Comparison of ENCODE assay signal across 30 cellular contexts in genomic region chr7:50627824-50628361, GRCh38.
A peak's percentile ranks its signal among the peaks of the same experiment; 100 is the strongest.
DNase-seq lines count a peak whose midpoint lies in the region; ATAC-seq and TF ChIP-seq lines count a peak whose summit lies in the region.
"Had no signal": no experiment of that assay in that cellular context is flagged by ENCODE, and none has a peak within 500 bp of the region (broad histone marks: within the 10 kb centered on the region; RNA-seq: fewer than 3 reads in every experiment).

No MANE protein-coding gene starts in this region.

- 67 to 77% methylated on average over 17 of the region's 17 CpGs for WGBS in heart right ventricle, 2 donors

- TF ChIP-seq CTCF in heart right ventricle (IDR thresholded peaks at IDR 0.05), result no peak
- TF ChIP-seq CTCF in WTC11 (IDR thresholded peaks at IDR 0.05), result no peak
- no peak for TF ChIP-seq CTCF in upper lobe of right lung (IDR thresholded peaks at IDR 0.05)

- H3K9me3 ChIP-seq in heart right ventricle, result no peaks in the 10 kb centered on the region
- H3K9me3 ChIP-seq in upper lobe of right lung, result no peaks in the 10 kb centered on the region
- no peaks in the 10 kb centered on the region for H3K9me3 ChIP-seq in MG63
- H3K9me3 ChIP-seq: Caco-2 had no signal

- DNase-seq in heart right ventricle (no peak), Right ventricle myocardium superior (no peak), WTC11 (ENCODE audit: low spot score) (no peak), memory B cell (ENCODE audit: low spot score in 2 of 2) (no peak), upper lobe of right lung (peak; percentile 29), MG63 (no peak), activated gamma-delta T cell treated with Interleukin-2 at 50 U/mL for 16 hours (no peak)
- DNase-seq: activated CD8-positive, alpha-beta memory T cell treated with anti-CD3 and anti-CD28 coated beads, Interleukin-2, amount 50 U/mL, for 4 hours; C1 segment of cervical spinal cord; Caco-2; central memory CD4-positive, alpha-beta T cell; DND-41; HCEC 1CT; hypothalamus; immature natural killer cell; naive B cell; NCI-H446; occipital lobe; PC-9; SHP77; SW 1271; T1000; trophoblast cell had no signal

- no peaks in the 10 kb centered on the region for H3K27me3 ChIP-seq in heart right ventricle
- no peaks in the 10 kb centered on the region for H3K27me3 ChIP-seq in upper lobe of right lung
- H3K27me3 ChIP-seq in MG63, result no peaks in the 10 kb centered on the region

- ATAC-seq in heart right ventricle (peak in 2 of 8 donors; percentile 16 to 17), Right ventricle myocardium superior (ENCODE audit: poor library complexity) (no peak), WTC11 (no peak), memory B cell (ENCODE audit: low read depth) (no peak), upper lobe of right lung (no peak), GM18520 (IDR thresholded peaks at IDR 0.05; ENCODE audit: unreplicated experiment) (no peak)
- ATAC-seq: activated naive CD4-positive, alpha-beta T cell treated with anti-CD3 and anti-CD28 coated beads, Interleukin-2, amount 50 U/mL, for 72 hours; left lobe of liver had no signal

- H3K4me1 ChIP-seq in heart right ventricle (peaks cover 9 to 78% (median 37%) of the 10 kb centered on the region in 9 donors), upper lobe of right lung (peaks cover 4% of the 10 kb centered on the region)

- H3K27ac ChIP-seq in heart right ventricle (peak overlapping the region in 8 of 10 donors; percentile 10 to 76 (median 57)), upper lobe of right lung (no peak overlapping the region)
- H3K27ac ChIP-seq: PC-9, WERI-Rb-1 had no signal

- POLR2A ChIA-PET in WTC11 (lab: Charles Lee), result no interaction called here

- no peaks in the 10 kb centered on the region for H3K9me3 Mint-ChIP-seq in WTC11
- no peaks in the 10 kb centered on the region for H3K9me3 Mint-ChIP-seq in memory B cell
- H3K9me3 Mint-ChIP-seq: activated naive CD4-positive, alpha-beta T cell treated with anti-CD3 and anti-CD28 coated beads, Interleukin-2, amount 50 U/mL, for 72 hours; activated T-helper 1 cell treated with anti-CD3 and anti-CD28 coated beads, Interleukin-12 subunit alpha, Interleukin-12 subunit beta, Interleukin-2, Interleukin-4 antibody, amounts not matched to agents 30 ng/mL and 10 ng/mL and 1 ng/mL, durations not matched to agents 14 hours and 24 hours and 36 hours; dendritic cell treated with granulocyte-macrophage colony-stimulating factor and Interleukin-4, amounts not matched to agents 40 ng/mL and 50 ng/mL, for 4 days; immature natural killer cell; naive B cell had no signal

- CTCF ChIA-PET in WTC11 (lab: Charles Lee), result interaction anchor here (0.6 to 2.1 kb wide), 7 partner anchors 12 to 1274 kb away, joined by 3 to 7 read pairs (median 3); no protein-coding TSS in a partner anchor

- no peak overlapping the region for H3K4me3 Mint-ChIP-seq in WTC11
- H3K4me3 Mint-ChIP-seq in memory B cell, result peak overlapping the region; percentile 63
- H3K4me3 Mint-ChIP-seq: activated T-helper 1 cell treated with anti-CD3 and anti-CD28 coated beads, Interleukin-12 subunit alpha, Interleukin-12 subunit beta, Interleukin-2, Interleukin-4 antibody, amounts not matched to agents 30 ng/mL and 10 ng/mL and 1 ng/mL, durations not matched to agents 14 hours and 24 hours and 36 hours; dendritic cell treated with granulocyte-macrophage colony-stimulating factor and Interleukin-4, amounts not matched to agents 40 ng/mL and 50 ng/mL, for 4 days; immature natural killer cell had no signal

- no peaks in the 10 kb centered on the region for H3K27me3 Mint-ChIP-seq in WTC11 (ENCODE audit: low read depth)
- no peaks in the 10 kb centered on the region for H3K27me3 Mint-ChIP-seq in memory B cell
- H3K27me3 Mint-ChIP-seq: dendritic cell treated with granulocyte-macrophage colony-stimulating factor and Interleukin-4, amounts not matched to agents 40 ng/mL and 50 ng/mL, for 4 days had no signal

- peaks cover 34% of the 10 kb centered on the region for H3K4me1 Mint-ChIP-seq in WTC11
- H3K4me1 Mint-ChIP-seq in memory B cell, result peaks cover 16% of the 10 kb centered on the region
- H3K4me1 Mint-ChIP-seq: immature natural killer cell had no signal

- peak overlapping the region in 3 of 10 donors; percentile 1 to 17 (median 13) for H3K4me3 ChIP-seq in heart right ventricle
- no peak overlapping the region for H3K4me3 ChIP-seq in upper lobe of right lung
- no peak overlapping the region for H3K4me3 ChIP-seq in MG63
- H3K4me3 ChIP-seq: PC-9, smooth muscle cell had no signal

- intact Hi-C loops in heart right ventricle (cut with DNase I) (loop anchor here in 2 of 10 donors (5.0 kb wide), 1 partner anchor 39 kb away; no protein-coding TSS in a partner anchor), Right ventricle myocardium superior (cut with DNase I) (no loop called here), upper lobe of right lung (cut with DNase I) (no loop called here)

- H3K27ac Mint-ChIP-seq in WTC11, result peak overlapping the region; percentile 76; the same call in 1 of the 2 replicates
- H3K27ac Mint-ChIP-seq in memory B cell, result no peak overlapping the region
- H3K27ac Mint-ChIP-seq: activated naive CD4-positive, alpha-beta T cell treated with anti-CD3 and anti-CD28 coated beads, Interleukin-2, amount 50 U/mL, for 72 hours; activated T-helper 1 cell treated with anti-CD3 and anti-CD28 coated beads, Interleukin-12 subunit alpha, Interleukin-12 subunit beta, Interleukin-2, Interleukin-4 antibody, amounts not matched to agents 30 ng/mL and 10 ng/mL and 1 ng/mL, durations not matched to agents 14 hours and 24 hours and 36 hours; dendritic cell treated with granulocyte-macrophage colony-stimulating factor and Interleukin-4, amounts not matched to agents 40 ng/mL and 50 ng/mL, for 4 days; immature natural killer cell had no signal

- peaks cover 3% of the 10 kb centered on the region; the same call in 1 of the 2 replicates for H3K36me3 Mint-ChIP-seq in WTC11
- H3K36me3 Mint-ChIP-seq in memory B cell, result no peaks in the 10 kb centered on the region
- H3K36me3 Mint-ChIP-seq: activated naive CD4-positive, alpha-beta T cell treated with anti-CD3 and anti-CD28 coated beads, Interleukin-2, amount 50 U/mL, for 72 hours; immature natural killer cell; naive B cell had no signal

- peaks cover 0 to 50% (median 8%) of the 10 kb centered on the region in 9 donors for H3K36me3 ChIP-seq in heart right ventricle
- H3K36me3 ChIP-seq in upper lobe of right lung, result peaks cover 20% of the 10 kb centered on the region
- H3K36me3 ChIP-seq in MG63, result peaks cover 6% of the 10 kb centered on the region; the same call in 1 of the 2 replicates
- H3K36me3 ChIP-seq: WERI-Rb-1 had no signal

TF ChIP-seq in WTC11, 78 proteins besides CTCF, POLR2A, EP300 and RAD21 (continues in another document):
- TF ChIP-seq NR2C2 (CRISPR knock-in tag; IDR thresholded peaks at IDR 0.05) (no peak), ZSCAN18 (CRISPR knock-in tag; IDR thresholded peaks at IDR 0.05) (no peak), RORB (CRISPR knock-in tag; IDR thresholded peaks at IDR 0.05) (no peak), E2F1 (CRISPR knock-in tag; IDR thresholded peaks at IDR 0.05) (no peak), ZMAT4 (CRISPR knock-in tag; IDR thresholded peaks at IDR 0.05) (no peak), ETV6 (CRISPR knock-in tag; IDR thresholded peaks at IDR 0.05) (no peak), ZNF512 (CRISPR knock-in tag; IDR thresholded peaks at IDR 0.05; ENCODE audit: borderline replicate concordance) (no peak), ATF3 (CRISPR knock-in tag; conservative IDR thresholded peaks at IDR 0.05) (no peak), GTF2I (CRISPR knock-in tag; conservative IDR thresholded peaks at IDR 0.05) (no peak)
